ENCODE assay signal across 9 cellular contexts in genomic region chr19:56066152-56067023, GRCh38. TPM values are rescaled to one million over a fixed set of nuclear protein-coding genes. Genes with fewer than 3 reads are reported as not detected.
DNase-seq lines count a peak whose midpoint lies in the region; ATAC-seq and TF ChIP-seq lines count a peak whose summit lies in the region.
"Had no signal": no experiment of that assay in that cellular context is flagged by ENCODE, and none has a peak within 500 bp of the region (broad histone marks: within the 10 kb centered on the region; RNA-seq: fewer than 3 reads in every experiment).

No MANE protein-coding gene starts in this region.

- H3K9me3 Mint-ChIP-seq in CD4-positive, CD25-positive, alpha-beta regulatory T cell, result peaks cover 0 to 2% (median 0%) of the 10 kb centered on the region in 7 donors
- no peaks in the 10 kb centered on the region for H3K9me3 Mint-ChIP-seq in activated CD8-positive, alpha-beta T cell treated with anti-CD3 and anti-CD28 coated beads, Interleukin-2, amount 10 ng/mL, durations not matched to agents 7 days and 5 days (ENCODE audit: insufficient read depth)

- H3K4me3 ChIP-seq in CD4-positive, CD25-positive, alpha-beta regulatory T cell (ENCODE audit: low read depth, low read length), result no peak overlapping the region
- H3K4me3 ChIP-seq in H7 (ENCODE audit: insufficient read depth, low read depth, low read length) (peak overlapping the region; percentile 16; the same call in 1 of the 2 replicates), mucosa of descending colon (no peak overlapping the region)
- peak overlapping the region; percentile 42 for H3K4me3 ChIP-seq in effector memory CD4-positive, alpha-beta T cell (ENCODE audit: insufficient read depth, low read depth, low read length, poor library complexity, severe bottlenecking)
- H3K4me3 ChIP-seq: SK-N-MC had no signal

- H3K4me3 Mint-ChIP-seq in CD4-positive, CD25-positive, alpha-beta regulatory T cell, result peak overlapping the region in 3 of 4 donors; percentile 69 to 76 (median 74)
- H3K4me3 Mint-ChIP-seq in activated CD8-positive, alpha-beta T cell treated with anti-CD3 and anti-CD28 coated beads, Interleukin-2, amount 10 ng/mL, durations not matched to agents 7 days and 5 days, result peak overlapping the region; percentile 64

- TF ChIP-seq CTCF in mucosa of descending colon (IDR thresholded peaks at IDR 0.05), result peak; percentile 84

- H3K27me3 ChIP-seq in CD4-positive, CD25-positive, alpha-beta regulatory T cell (ENCODE audit: control insufficient read depth, insufficient read depth, low read length), result no peaks in the 10 kb centered on the region
- H3K27me3 ChIP-seq in H7 (ENCODE audit: control insufficient read depth, insufficient read depth, low read length), result peaks cover 2% of the 10 kb centered on the region; the same call in 1 of the 2 replicates
- peaks cover 9% of the 10 kb centered on the region for H3K27me3 ChIP-seq in effector memory CD4-positive, alpha-beta T cell (replicated peaks; ENCODE audit: control insufficient read depth, insufficient read depth, low read length, poor library complexity, severe bottlenecking)

- CTCF ChIA-PET in activated CD8-positive, alpha-beta T cell treated with anti-CD3 and anti-CD28 coated beads, Interleukin-2, amount 10 ng/mL, durations not matched to agents 7 days and 5 days (lab: Charles Lee), result interaction anchor here (0.6 to 3.3 kb wide), 29 partner anchors 10 to 989 kb away, joined by 3 to 46 read pairs (median 4); no protein-coding TSS in a partner anchor

- ATAC-seq in CD4-positive, CD25-positive, alpha-beta regulatory T cell (ENCODE audit: low read depth in 2 of 2), result peak; percentile 69 to 80
- ATAC-seq in activated CD8-positive, alpha-beta T cell treated with anti-CD3 and anti-CD28 coated beads, Interleukin-2, amount 10 ng/mL, durations not matched to agents 7 days and 5 days, result peak; percentile 86
- ATAC-seq in mucosa of descending colon, result peak; percentile 93
- ATAC-seq in GM21447 (IDR thresholded peaks at IDR 0.05; ENCODE audit: unreplicated experiment), result no peak

- no peaks in the 10 kb centered on the region for H3K36me3 ChIP-seq in CD4-positive, CD25-positive, alpha-beta regulatory T cell (ENCODE audit: control insufficient read depth, insufficient read depth, low read length)
- H3K36me3 ChIP-seq in H7 (replicated peaks; ENCODE audit: control insufficient read depth, insufficient read depth, low read length), result no peaks in the 10 kb centered on the region
- no peaks in the 10 kb centered on the region for H3K36me3 ChIP-seq in effector memory CD4-positive, alpha-beta T cell (ENCODE audit: control insufficient read depth, insufficient read depth, low read length)
- H3K36me3 ChIP-seq in mucosa of descending colon (ENCODE audit: low read depth), result no peaks in the 10 kb centered on the region

- H3K27me3 Mint-ChIP-seq in CD4-positive, CD25-positive, alpha-beta regulatory T cell, result peaks cover 15% of the 10 kb centered on the region
- peaks cover 11% of the 10 kb centered on the region for H3K27me3 Mint-ChIP-seq in activated CD8-positive, alpha-beta T cell treated with anti-CD3 and anti-CD28 coated beads, Interleukin-2, amount 10 ng/mL, durations not matched to agents 7 days and 5 days (ENCODE audit: low read depth)

- peaks cover 11% of the 10 kb centered on the region for H3K4me1 ChIP-seq in CD4-positive, CD25-positive, alpha-beta regulatory T cell (ENCODE audit: control insufficient read depth, insufficient read depth, low read length, poor library complexity, severe bottlenecking)
- H3K4me1 ChIP-seq in effector memory CD4-positive, alpha-beta T cell (ENCODE audit: control insufficient read depth, insufficient read depth, low read length, poor library complexity, severe bottlenecking), result peaks cover 8% of the 10 kb centered on the region
- H3K4me1 ChIP-seq in mucosa of descending colon (ENCODE audit: low read depth), result peaks cover 6% of the 10 kb centered on the region

- H3K36me3 Mint-ChIP-seq in CD4-positive, CD25-positive, alpha-beta regulatory T cell, result no peaks in the 10 kb centered on the region
- H3K36me3 Mint-ChIP-seq in activated CD8-positive, alpha-beta T cell treated with anti-CD3 and anti-CD28 coated beads, Interleukin-2, amount 10 ng/mL, durations not matched to agents 7 days and 5 days (ENCODE audit: low read depth), result no peaks in the 10 kb centered on the region

- intact Hi-C loops in mucosa of descending colon (cut with DNase I, micrococcal nuclease), result no loop called here

- H3K4me1 Mint-ChIP-seq in CD4-positive, CD25-positive, alpha-beta regulatory T cell, result peaks cover 0 to 20% (median 9%) of the 10 kb centered on the region in 4 donors
- H3K4me1 Mint-ChIP-seq in activated CD8-positive, alpha-beta T cell treated with anti-CD3 and anti-CD28 coated beads, Interleukin-2, amount 10 ng/mL, durations not matched to agents 7 days and 5 days (ENCODE audit: low read depth), result peaks cover 12% of the 10 kb centered on the region

- no peaks in the 10 kb centered on the region for H3K9me3 ChIP-seq in CD4-positive, CD25-positive, alpha-beta regulatory T cell (ENCODE audit: control insufficient read depth in 2 of 2, low read length in 2 of 2)
- H3K9me3 ChIP-seq in effector memory CD4-positive, alpha-beta T cell (ENCODE audit: control insufficient read depth, low read length), result no peaks in the 10 kb centered on the region
- no peaks in the 10 kb centered on the region for H3K9me3 ChIP-seq in mucosa of descending colon

- DNase-seq in CD4-positive, CD25-positive, alpha-beta regulatory T cell, result peak; percentile 43 to 68 (median 53)
- DNase-seq in H7 (peak; percentile 95), NCI-H2227 treated with DMSO at 0.1 percent for 48 hours (lab: John Stamatoyannopoulos, UW) (peak; percentile 92), mucosa of descending colon (peak; percentile 69 to 75 (median 71))
- peak; percentile 74 for DNase-seq in activated CD8-positive, alpha-beta T cell treated with anti-CD3 and anti-CD28 coated beads, Interleukin-2, amount 10 ng/mL, durations not matched to agents 7 days and 5 days
- peak; percentile 31 to 52 (median 33) for DNase-seq in effector memory CD4-positive, alpha-beta T cell
- peak; percentile 16 to 41 for DNase-seq in stimulated activated CD8-positive, alpha-beta memory T cell treated with anti-CD3 and anti-CD28 coated beads, Interleukin-4, amount 100 ng/mL, for 4 hours (ENCODE audit: low read depth in 2 of 2, low spot score in 1 of 2)

- H3K27ac Mint-ChIP-seq in CD4-positive, CD25-positive, alpha-beta regulatory T cell, result no peak overlapping the region
- H3K27ac Mint-ChIP-seq in activated CD8-positive, alpha-beta T cell treated with anti-CD3 and anti-CD28 coated beads, Interleukin-2, amount 10 ng/mL, durations not matched to agents 7 days and 5 days, result peak overlapping the region; percentile 47

- POLR2A ChIA-PET in activated CD8-positive, alpha-beta T cell treated with anti-CD3 and anti-CD28 coated beads, Interleukin-2, amount 10 ng/mL, durations not matched to agents 7 days and 5 days (lab: Charles Lee), result no interaction called here

- H3K27ac ChIP-seq in CD4-positive, CD25-positive, alpha-beta regulatory T cell (ENCODE audit: insufficient read depth, low read length, poor library complexity, severe bottlenecking), result no peak overlapping the region
- no peak overlapping the region for H3K27ac ChIP-seq in effector memory CD4-positive, alpha-beta T cell (ENCODE audit: insufficient read depth, low read length, poor library complexity, severe bottlenecking)
- H3K27ac ChIP-seq: SK-N-MC had no signal

RNA-seq across cellular contexts. Expression of gene ZNF787, which starts 54.7 kb away (rescaled TPM):
- 21.4 TPM for total RNA-seq in CD4-positive, CD25-positive, alpha-beta regulatory T cell
- 1 to 10 TPM in 3 of 4 donors, under 1 TPM in 1; 0.73 to 1.8 (median 1.4) TPM for polyA plus RNA-seq in CD4-positive, CD25-positive, alpha-beta regulatory T cell
- total RNA-seq in H7 (2014; rRNA removed; shearing (Covaris generic)), result 84.2 and 95.4 TPM in 2 replicates
- total RNA-seq in activated CD8-positive, alpha-beta T cell treated with anti-CD3 and anti-CD28 coated beads, Interleukin-2, amount 10 ng/mL, durations not matched to agents 7 days and 5 days, result 10 to 100 TPM; 30.4 to 31.3 TPM
- total RNA-seq in mucosa of descending colon, result 10 to 100 TPM; 49.1 to 61.2 (median 56.1) TPM

Comparison
In these comparisons a context has a peak if more than half of its experiments do, and no peak if none do; other contexts are left out.
1. DNase-seq: peak in every context shown above with its lines; median percentile 95 in H7; 92 in NCI-H2227 treated with DMSO at 0.1 percent for 48 hours; 74 in activated CD8-positive, alpha-beta T cell treated with anti-CD3 and anti-CD28 coated beads, Interleukin-2, amount 10 ng/mL, durations not matched to agents 7 days and 5 days; 71 in mucosa of descending colon; 53 in CD4-positive, CD25-positive, alpha-beta regulatory T cell; 33 in effector memory CD4-positive, alpha-beta T cell; 28 in stimulated activated CD8-positive, alpha-beta memory T cell treated with anti-CD3 and anti-CD28 coated beads, Interleukin-4, amount 100 ng/mL, for 4 hours.
2. H3K4me3 ChIP-seq: peak in H7 (single experiment) and effector memory CD4-positive, alpha-beta T cell (single experiment); none in CD4-positive, CD25-positive, alpha-beta regulatory T cell (single experiment) and mucosa of descending colon (single experiment).